1 cellular context compared by ENCODE assay signal in genomic region chr9:114884787-114885452, GRCh38.
TF ChIP-seq lines count a peak whose summit lies in the region.

No MANE protein-coding gene starts in this region.

TF ChIP-seq in A549, 52 proteins besides CTCF, POLR2A, EP300 and RAD21 (continued from another document):
- TF ChIP-seq BCL3 (IDR thresholded peaks at IDR 0.05): peak; percentile 81; the same call in 1 of the 3 replicates
